ENCODE assay signal across 12 cellular contexts in genomic region chr20:5550738-5551529, GRCh38. TPM values are rescaled to one million over a fixed set of nuclear protein-coding genes. Genes with fewer than 3 reads are reported as not detected.
DNase-seq lines count a peak whose midpoint lies in the region; ATAC-seq and TF ChIP-seq lines count a peak whose summit lies in the region.
"Had no signal": no experiment of that assay in that cellular context is flagged by ENCODE, and none has a peak within 500 bp of the region (broad histone marks: within the 10 kb centered on the region; RNA-seq: fewer than 3 reads in every experiment).

No MANE protein-coding gene starts in this region.

- H3K36me3 Mint-ChIP-seq in CD4-positive, alpha-beta T cell (ENCODE audit: low read depth) = peaks cover 90% of the 10 kb centered on the region

- DNase-seq in NCI-H82 (lab: John Stamatoyannopoulos, UW) = peak; percentile 6
- DNase-seq in NCI-H82 treated with DMSO at 0.1 percent for 48 hours (lab: John Stamatoyannopoulos, UW; ENCODE audit: unreplicated experiment) = no peak
- DNase-seq in CD4-positive, alpha-beta T cell = no peak
- no peak for DNase-seq in mucosa of descending colon
- no peak for DNase-seq in stimulated activated CD8-positive, alpha-beta memory T cell treated with anti-CD3 and anti-CD28 coated beads, Interleukin-4, amount 100 ng/mL, for 48 hours
- DNase-seq in NCI-H526 treated with DMSO at 0.1 percent for 48 hours (lab: John Stamatoyannopoulos, UW) = no peak
- DNase-seq: lower lobe of right lung, NCI-H187 treated with DMSO at 0.1 percent for 48 hours had no signal

- CTCF ChIA-PET in CD4-positive, alpha-beta T cell (lab: Charles Lee) = interaction anchor here (0.7 to 2.4 kb wide), 5 partner anchors 17 to 314 kb away, joined by 3 to 18 read pairs (median 5); no protein-coding TSS in a partner anchor

- no peak overlapping the region for H3K27ac ChIP-seq in CD4-positive, alpha-beta T cell (ENCODE audit: low read depth, low read length)
- H3K27ac ChIP-seq in VCaP = peak overlapping the region; percentile 61
- H3K27ac ChIP-seq: breast epithelium, lower lobe of right lung had no signal

- peaks cover 8% of the 10 kb centered on the region for H3K4me1 ChIP-seq in mucosa of descending colon (ENCODE audit: low read depth)
- H3K4me1 ChIP-seq: breast epithelium had no signal

- intact Hi-C loops in CD4-positive, alpha-beta T cell (cut with DNase I, micrococcal nuclease) = no loop called here
- intact Hi-C loops in mucosa of descending colon (cut with DNase I, micrococcal nuclease) = no loop called here

- POLR2A ChIA-PET in CD4-positive, alpha-beta T cell (lab: Charles Lee) = interaction anchor here (0.6 to 1.1 kb wide), 3 partner anchors 14 to 59 kb away, joined by 3 to 4 read pairs (median 3); no protein-coding TSS in a partner anchor

- no peak for TF ChIP-seq CTCF in CD4-positive, alpha-beta T cell (IDR thresholded peaks at IDR 0.05)
- peak; percentile 22; the same call in 1 of the 2 replicates for TF ChIP-seq CTCF in VCaP (conservative IDR thresholded peaks at IDR 0.05)
- no peak for TF ChIP-seq CTCF in mucosa of descending colon (IDR thresholded peaks at IDR 0.05)

- no peaks in the 10 kb centered on the region for H3K27me3 ChIP-seq in CD4-positive, alpha-beta T cell (ENCODE audit: control insufficient read depth, insufficient read depth, low read length)
- H3K27me3 ChIP-seq: breast epithelium had no signal

- no peaks in the 10 kb centered on the region for H3K36me3 ChIP-seq in mucosa of descending colon (ENCODE audit: low read depth)
- H3K36me3 ChIP-seq: breast epithelium had no signal

- ATAC-seq in CD4-positive, alpha-beta T cell (ENCODE audit: poor library complexity) = peak; percentile 76
- peak; percentile 85 for ATAC-seq in mucosa of descending colon
- ATAC-seq in GM21360 (IDR thresholded peaks at IDR 0.05; ENCODE audit: unreplicated experiment) = no peak

- H3K27me3 Mint-ChIP-seq in CD4-positive, alpha-beta T cell = no peaks in the 10 kb centered on the region
- H3K27me3 Mint-ChIP-seq: activated naive CD8-positive, alpha-beta T cell had no signal

- peak overlapping the region; percentile 3 for H3K27ac Mint-ChIP-seq in CD4-positive, alpha-beta T cell

- H3K9me3 Mint-ChIP-seq in CD4-positive, alpha-beta T cell = no peaks in the 10 kb centered on the region

- peaks cover 43% of the 10 kb centered on the region for H3K4me1 Mint-ChIP-seq in CD4-positive, alpha-beta T cell (ENCODE audit: low read depth)

- H3K4me3 Mint-ChIP-seq in CD4-positive, alpha-beta T cell = no peak overlapping the region
- H3K4me3 Mint-ChIP-seq: activated naive CD8-positive, alpha-beta T cell had no signal

- no peak overlapping the region for H3K4me3 ChIP-seq in mucosa of descending colon
- H3K4me3 ChIP-seq: breast epithelium, lower lobe of right lung had no signal

- no peaks in the 10 kb centered on the region for H3K9me3 ChIP-seq in CD4-positive, alpha-beta T cell (ENCODE audit: control insufficient read depth, low read length)
- no peaks in the 10 kb centered on the region for H3K9me3 ChIP-seq in mucosa of descending colon
- H3K9me3 ChIP-seq: breast epithelium, lower lobe of right lung had no signal

RNA-seq across cellular contexts. Expression of gene GPCPD1, which starts 59.9 kb away (rescaled TPM):
- total RNA-seq in CD4-positive, alpha-beta T cell = 100 to 1,000 TPM; 171 to 176 TPM
- total RNA-seq in mucosa of descending colon = 10 to 100 TPM; 26.8 to 35.6 (median 31.1) TPM

Comparison
In these comparisons a context has a peak if more than half of its experiments do, and no peak if none do; other contexts are left out.
1. RNA of gene GPCPD1, which starts 59.9 kb away (total RNA-seq): 171 to 176 TPM in CD4-positive, alpha-beta T cell; 26.8 to 35.6 TPM in mucosa of descending colon; every median in the first group is over 4 times any median in the second.